Comparison of ENCODE assay signal across 8 cellular contexts in genomic region chr6:52407467-52407866, GRCh38. TPM values are rescaled to one million over a fixed set of nuclear protein-coding genes. Genes with fewer than 3 reads are reported as not detected.
DNase-seq lines count a peak whose midpoint lies in the region; ATAC-seq, FAIRE-seq and TF ChIP-seq lines count a peak whose summit lies in the region.

No MANE protein-coding gene starts in this region.

- no peaks in the 10 kb centered on the region for H3K27me3 Mint-ChIP-seq in activated T-cell treated with anti-CD3 and anti-CD28 coated beads, Interleukin-2, amount 50 U/mL, for 72 hours (ENCODE audit: low read depth)

- TF ChIP-seq POLR2A in adrenal gland (IDR thresholded peaks at IDR 0.05) (no peak), GM12891 (IDR thresholded peaks at IDR 0.05; ENCODE audit: low read depth, low read length) (no peak)

- H3K27ac Mint-ChIP-seq in activated T-cell treated with anti-CD3 and anti-CD28 coated beads, Interleukin-2, amount 50 U/mL, for 72 hours, result peak overlapping the region; percentile 51

- H3K36me3 ChIP-seq in adrenal gland (replicated peaks in 1 of 2), result no peaks in the 10 kb centered on the region

- intact Hi-C loops in adrenal gland (cut with DNase I), result loop anchor here in 1 of 2 donors (10.0 kb wide), 1 partner anchor 133 kb away; no protein-coding TSS in a partner anchor

- no peaks in the 10 kb centered on the region for H3K9me3 ChIP-seq in adrenal gland (replicated peaks in 1 of 3)

- FAIRE-seq in islet of Langerhans (lab: Jason Lieb, UNC) (peak; percentile 90), GM12891 (lab: Jason Lieb, UNC) (no peak)

- ATAC-seq in activated T-cell treated with anti-CD3 and anti-CD28 coated beads, Interleukin-2, amount 50 U/mL, for 72 hours (replicated peaks in 1 of 2), result peak; percentile 59 to 67
- ATAC-seq in HG02623 (IDR thresholded peaks at IDR 0.05; ENCODE audit: unreplicated experiment), result peak; percentile 74
- ATAC-seq in HG03135 (IDR thresholded peaks at IDR 0.05; ENCODE audit: unreplicated experiment), result no peak

- TF ChIP-seq CTCF in adrenal gland (IDR thresholded peaks at IDR 0.05), result peak; percentile 23 to 55 (median 50)

- no peaks in the 10 kb centered on the region for H3K4me1 ChIP-seq in adrenal gland (replicated peaks in 1 of 2)

- no peaks in the 10 kb centered on the region for H3K27me3 ChIP-seq in adrenal gland

- no peak for DNase-seq in activated T-cell treated with anti-CD3 and anti-CD28 coated beads, Interleukin-2, amount 50 U/mL, for 72 hours
- DNase-seq in activated T-cell treated with anti-CD3 and anti-CD28 coated beads, Interleukin-2, amount 50 U/mL, for 1 hour, result no peak
- DNase-seq in NCI-H2227 (lab: John Stamatoyannopoulos, UW; ENCODE audit: unreplicated experiment) (peak; percentile 48), adrenal gland (peak in 4 of 7 donors; percentile 17 to 40 (median 32)), GM12891 (ENCODE audit: insufficient read length, low spot score) (no peak)

- H3K9me3 Mint-ChIP-seq in activated T-cell treated with anti-CD3 and anti-CD28 coated beads, Interleukin-2, amount 50 U/mL, for 72 hours, result no peaks in the 10 kb centered on the region

- peaks cover 16% of the 10 kb centered on the region for H3K4me1 Mint-ChIP-seq in activated T-cell treated with anti-CD3 and anti-CD28 coated beads, Interleukin-2, amount 50 U/mL, for 72 hours (ENCODE audit: low read depth)

- no peak overlapping the region for H3K4me3 Mint-ChIP-seq in activated T-cell treated with anti-CD3 and anti-CD28 coated beads, Interleukin-2, amount 50 U/mL, for 72 hours

- H3K4me3 ChIP-seq in adrenal gland, result no peak overlapping the region

- no peak overlapping the region for H3K27ac ChIP-seq in adrenal gland

- peaks cover 6 to 11% of the 10 kb centered on the region in 2 donors for H3K36me3 Mint-ChIP-seq in activated T-cell treated with anti-CD3 and anti-CD28 coated beads, Interleukin-2, amount 50 U/mL, for 72 hours (ENCODE audit: insufficient read depth in 2 of 2)

TF ChIP-seq in GM12891, 5 proteins besides CTCF, POLR2A, EP300 and RAD21:
- no peak for TF ChIP-seq SPI1 (IDR thresholded peaks at IDR 0.05; ENCODE audit: low read depth, low read length)
- TF ChIP-seq TAF1 (IDR thresholded peaks at IDR 0.05; ENCODE audit: low read depth, low read length), result no peak
- TF ChIP-seq POU2F2 (IDR thresholded peaks at IDR 0.05; ENCODE audit: low read depth, low read length), result no peak
- TF ChIP-seq PAX5 (IDR thresholded peaks at IDR 0.05; ENCODE audit: insufficient read depth, low read length, severe bottlenecking), result no peak
- no peak for TF ChIP-seq POLR2AphosphoS5 (IDR thresholded peaks at IDR 0.05; ENCODE audit: low read depth, low read length)
TF ChIP-seq in GM12891: peak in this region for 0.

RNA-seq across cellular contexts. Expression of gene EFHC1, which starts 12.7 kb away (rescaled TPM):
- total RNA-seq in activated T-cell treated with anti-CD3 and anti-CD28 coated beads, Interleukin-2, amount 50 U/mL, for 72 hours, result 1 to 10 TPM; 4.6 to 5.1 TPM
- 10 to 100 TPM in 5 of 8 donors, 1 to 10 TPM in 3; 4.0 to 43.3 (median 14.0) TPM for total RNA-seq in adrenal gland
- polyA plus RNA-seq in adrenal gland, result 10 to 100 TPM; 12.7 to 41.7 (median 38.9) TPM
- polyA plus RNA-seq in GM12891 (2012; ENCODE audit: low read depth, missing spikeins), result 12.8 TPM

RNA-seq across cellular contexts. Expression of gene PAQR8, which starts 45.5 kb away (rescaled TPM):
- total RNA-seq in activated T-cell treated with anti-CD3 and anti-CD28 coated beads, Interleukin-2, amount 50 U/mL, for 72 hours, result 10 to 100 TPM; 14.6 to 21.0 TPM
- 10 to 100 TPM in 3 of 8 donors, 1 to 10 TPM in 5; 2.3 to 17.1 (median 9.2) TPM for total RNA-seq in adrenal gland
- 1 to 10 TPM; 2.3 to 5.1 (median 2.9) TPM for polyA plus RNA-seq in adrenal gland
- polyA plus RNA-seq in GM12891 (2012; ENCODE audit: low read depth, missing spikeins), result 8.6 TPM

Comparison
In these comparisons a context has a peak if more than half of its experiments do, and no peak if none do; other contexts are left out.
1. DNase-seq: peak in NCI-H2227 (single experiment) and adrenal gland (4 of 7); none in activated T-cell treated with anti-CD3 and anti-CD28 coated beads, Interleukin-2, amount 50 U/mL, for 72 hours (0 of 2), activated T-cell treated with anti-CD3 and anti-CD28 coated beads, Interleukin-2, amount 50 U/mL, for 1 hour (single experiment) and GM12891 (single experiment).